In genomic region chr22:42820075-42820763, GRCh38 we compare ENCODE assay signal across 8 cellular contexts. TPM values are rescaled to one million over a fixed set of nuclear protein-coding genes. Genes with fewer than 3 reads are reported as not detected.
DNase-seq lines count a peak whose midpoint lies in the region; ATAC-seq and TF ChIP-seq lines count a peak whose summit lies in the region.

No MANE protein-coding gene starts in this region.

- H3K36me3 ChIP-seq in heart left ventricle (peaks cover 0 to 73% (median 65%) of the 10 kb centered on the region in 9 donors), spleen (peaks cover 0 to 73% (median 40%) of the 10 kb centered on the region in 6 donors)

- CTCF ChIA-PET in T-cell (lab: Charles Lee): no interaction called here

- no peaks in the 10 kb centered on the region for H3K27me3 Mint-ChIP-seq in T-cell

- H3K4me1 Mint-ChIP-seq in T-cell: no peaks in the 10 kb centered on the region

- H3K36me3 Mint-ChIP-seq in T-cell: peaks cover 51% of the 10 kb centered on the region

- intact Hi-C loops in heart left ventricle (cut with DNase I) (loop anchor here in 6 of 10 donors (1.0 to 5.0 kb wide), 6 partner anchors 38 to 199 kb away; no protein-coding TSS in a partner anchor), left cardiac atrium (cut with DNase I) (loop anchor here in 1 of 2 donors (2.0 to 5.0 kb wide), 2 partner anchors 38 to 159 kb away; no protein-coding TSS in a partner anchor), spleen (cut with DNase I; ENCODE audit: low total_unique reads) (no loop called here)

- TF ChIP-seq POLR2A in heart left ventricle (IDR thresholded peaks at IDR 0.05): no peak
- no peak for TF ChIP-seq POLR2A in spleen (IDR thresholded peaks at IDR 0.05)

- H3K27ac Mint-ChIP-seq in T-cell: no peak overlapping the region

- TF ChIP-seq CTCF in heart left ventricle (IDR thresholded peaks at IDR 0.05) (peak; percentile 37 to 78 (median 64)), foreskin keratinocyte (conservative IDR thresholded peaks at IDR 0.05) (no peak), spleen (IDR thresholded peaks at IDR 0.05 in 8 of 11, conservative IDR thresholded peaks at IDR 0.05 in 3 of 11) (peak in 7 of 11 experiments; percentile 29 to 77 (median 53))

- H3K4me3 ChIP-seq in heart left ventricle (no peak overlapping the region), spleen (no peak overlapping the region)

- H3K9me3 ChIP-seq in heart left ventricle: peaks cover 0 to 6% (median 0%) of the 10 kb centered on the region in 12 donors
- peaks cover 0 to 7% (median 2%) of the 10 kb centered on the region in 8 donors for H3K9me3 ChIP-seq in spleen

- POLR2A ChIA-PET in T-cell (lab: Charles Lee): no interaction called here

- H3K4me3 Mint-ChIP-seq in T-cell: no peak overlapping the region

- DNase-seq in heart left ventricle (no peak), left cardiac atrium (no peak), SK-N-DZ (ENCODE audit: low spot score) (peak; percentile 21), foreskin keratinocyte (peak; percentile 38 to 71), spleen (no peak), NCI-H2107 (lab: John Stamatoyannopoulos, UW) (no peak), T-cell (no peak)

- H3K27me3 ChIP-seq in heart left ventricle (no peaks in the 10 kb centered on the region), foreskin keratinocyte (no peaks in the 10 kb centered on the region), spleen (replicated peaks in 1 of 7) (no peaks in the 10 kb centered on the region)

- H3K27ac ChIP-seq in heart left ventricle (peak overlapping the region in 3 of 12 donors; percentile 16 to 39 (median 21)), foreskin keratinocyte (no peak overlapping the region), spleen (peak overlapping the region in 6 of 8 donors; percentile 13 to 62 (median 40))

- H3K4me1 ChIP-seq in heart left ventricle (peaks cover 0 to 12% (median 5%) of the 10 kb centered on the region in 12 donors), foreskin keratinocyte (peaks cover 6% of the 10 kb centered on the region), spleen (peaks cover 3 to 16% (median 12%) of the 10 kb centered on the region in 6 donors)

- ATAC-seq in heart left ventricle: peak in 2 of 4 donors; percentile 26 to 41
- ATAC-seq in left cardiac atrium: no peak
- ATAC-seq in foreskin keratinocyte: peak; percentile 18
- no peak for ATAC-seq in GM18511 (IDR thresholded peaks at IDR 0.05; ENCODE audit: unreplicated experiment)
- no peak for ATAC-seq in T-cell (replicated peaks in 1 of 4)

- 53 to 79% (median 56%) methylated on average over 9 of the region's 9 CpGs for WGBS in heart left ventricle, 4 donors
- WGBS in spleen, 5 donors: 30 to 81% (median 53%) methylated on average over 9 of the region's 9 CpGs

- peaks cover 0 to 6% (median 5%) of the 10 kb centered on the region in 3 donors for H3K9me3 Mint-ChIP-seq in T-cell

RNA-seq across cellular contexts. Expression of gene ARFGAP3, which starts 36.9 kb away (rescaled TPM):
- total RNA-seq in heart left ventricle: 10 to 100 TPM; 15.4 to 30.9 (median 25.1) TPM
- polyA plus RNA-seq in heart left ventricle: 10 to 100 TPM; 13.3 to 34.0 TPM
- 10 to 100 TPM; 21.2 to 39.8 TPM for total RNA-seq in left cardiac atrium
- 29.4 TPM in 2 replicates for polyA plus RNA-seq in SK-N-DZ (2014; cell fraction: cytosol; rRNA removed)
- polyA plus RNA-seq in SK-N-DZ (2014; cell fraction: nucleus; rRNA removed): 27.3 and 28.8 TPM in 2 replicates
- 31.8 and 39.9 TPM in 2 replicates for total RNA-seq in foreskin keratinocyte
- polyA plus RNA-seq in foreskin keratinocyte: 15.0 and 19.1 TPM in 2 replicates
- total RNA-seq in spleen: 10 to 100 TPM; 30.9 to 46.8 (median 40.8) TPM
- 10 to 100 TPM; 15.0 to 23.6 (median 15.6) TPM for polyA plus RNA-seq in spleen
- 10 to 100 TPM; 25.7 to 32.5 (median 30.2) TPM for total RNA-seq in T-cell

Comparison
In these comparisons a context has a peak if more than half of its experiments do, and no peak if none do; other contexts are left out.
1. DNase-seq: peak in SK-N-DZ (single experiment) and foreskin keratinocyte (2 of 2); none in heart left ventricle (0 of 5), left cardiac atrium (single experiment), spleen (single experiment), NCI-H2107 (single experiment) and T-cell (0 of 34).